Comparison of ENCODE assay signal across 8 cellular contexts in genomic region chr1:224329842-224330753, GRCh38. TPM values are rescaled to one million over a fixed set of nuclear protein-coding genes. Genes with fewer than 3 reads are reported as not detected.
DNase-seq lines count a peak whose midpoint lies in the region; ATAC-seq and TF ChIP-seq lines count a peak whose summit lies in the region.

Gene NVL, minus strand, starts transcription at chr1:224330172. Its CDS starts 45 bp downstream, at chr1:224330127.

- H3K27me3 Mint-ChIP-seq in central memory CD8-positive, alpha-beta T cell: no peaks in the 10 kb centered on the region

- peak within 1 kb of the TSS; percentile 98 for H3K4me3 Mint-ChIP-seq in central memory CD8-positive, alpha-beta T cell

- no peaks in the 10 kb centered on the region for H3K9me3 Mint-ChIP-seq in central memory CD8-positive, alpha-beta T cell

- peaks cover 14% of the 10 kb centered on the region for H3K36me3 Mint-ChIP-seq in central memory CD8-positive, alpha-beta T cell (ENCODE audit: insufficient read depth)

- H3K27ac Mint-ChIP-seq in central memory CD8-positive, alpha-beta T cell (ENCODE audit: low read depth): peak within 1 kb of the TSS; percentile 99

- H3K4me1 Mint-ChIP-seq in central memory CD8-positive, alpha-beta T cell: peaks cover 45% of the 10 kb centered on the region

- TF ChIP-seq POLR2A in GM19099 (IDR thresholded peaks at IDR 0.05; ENCODE audit: extremely low read depth, insufficient read length, low read depth): peak; percentile 82

- DNase-seq in AML-193 (lab: John Stamatoyannopoulos, UW) (peak; percentile 77 to 84), NCI-H460 (ENCODE audit: extremely low read depth, low read depth) (peak; percentile 88), islet precursor cell (peak; percentile 93)
- peak; percentile 71 to 75 for DNase-seq in central memory CD8-positive, alpha-beta T cell (ENCODE audit: low spot score in 2 of 2)
- peak; percentile 74 for DNase-seq in stimulated activated CD4-positive, alpha-beta T cell treated with anti-CD3 and anti-CD28 coated beads, Interleukin-12 subunit alpha, Interleukin-12 subunit beta, amount 100 ng/mL, for 4 hours

- peak; percentile 63 for ATAC-seq in HG03378 (IDR thresholded peaks at IDR 0.05; ENCODE audit: unreplicated experiment)
- ATAC-seq in activated CD4-positive, CD25-positive, alpha-beta regulatory T cell treated with anti-CD3 and anti-CD28 coated beads, Interleukin-2, amount 50 U/mL, for 24 hours: peak; percentile 84 to 87
- ATAC-seq in central memory CD8-positive, alpha-beta T cell (replicated peaks; ENCODE audit: extremely low read depth, poor library complexity, severe bottlenecking): peak; percentile 88

RNA-seq across cellular contexts. Expression of gene NVL, which starts in this region (rescaled TPM):
- 31.9 and 41.5 TPM in 2 replicates for total RNA-seq in NCI-H460 (2014; rRNA removed; shearing (Covaris generic))
- 52.9 and 72.8 TPM in 2 replicates for polyA plus RNA-seq in NCI-H460 (2014; cell fraction: nucleus; rRNA removed)

Comparison
In these comparisons a context has a peak if more than half of its experiments do, and no peak if none do; other contexts are left out.
1. Peak in every context shown above with its lines: DNase-seq and ATAC-seq.